27 cellular contexts compared by ENCODE assay signal in the genomic region with DNA sequence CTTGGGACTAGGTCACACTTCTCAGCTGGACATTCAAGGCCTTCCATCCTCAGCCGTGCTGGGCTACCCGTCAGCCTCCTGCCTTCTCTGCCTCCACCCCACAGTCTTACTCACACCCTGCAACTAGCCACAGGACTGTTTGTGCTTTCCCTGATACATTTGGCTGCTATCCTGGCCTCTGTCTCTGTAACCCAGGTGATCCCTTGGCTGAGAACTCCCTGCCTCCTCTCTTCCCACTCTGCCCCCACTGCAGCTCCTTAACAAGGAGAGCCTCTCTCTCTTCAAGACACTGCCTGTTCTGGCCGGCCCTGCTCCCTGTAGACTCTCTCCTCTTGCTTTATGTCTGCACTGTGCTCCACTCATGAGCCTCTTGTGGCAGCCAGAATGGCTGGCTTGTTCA.
A peak's percentile ranks its signal among the peaks of the same experiment; 100 is the strongest.
DNase-seq lines count a peak whose midpoint lies in the region; ATAC-seq and TF ChIP-seq lines count a peak whose summit lies in the region.
"Had no signal": no experiment of that assay in that cellular context is flagged by ENCODE, and none has a peak within 500 bp of the region (broad histone marks: within the 10 kb centered on the region; RNA-seq: fewer than 3 reads in every experiment).

No MANE protein-coding gene starts in this region.

- no peak for TF ChIP-seq CTCF in gastroesophageal sphincter (IDR thresholded peaks at IDR 0.05)
- no peak for TF ChIP-seq CTCF in psoas muscle (IDR thresholded peaks at IDR 0.05)

- no peak overlapping the region for H3K27ac ChIP-seq in right cardiac atrium (ENCODE audit: low read length)
- H3K27ac ChIP-seq in gastroesophageal sphincter = peak overlapping the region in 3 of 4 donors; percentile 39 to 70 (median 68)
- no peak overlapping the region for H3K27ac ChIP-seq in psoas muscle
- H3K27ac ChIP-seq in aorta (ENCODE audit: low read depth in 1 of 2, low read length in 2 of 2) = no peak overlapping the region
- H3K27ac ChIP-seq: A549, coronary artery, GM23248, lower lobe of right lung had no signal

- H3K4me1 ChIP-seq in right cardiac atrium (ENCODE audit: control insufficient read depth, insufficient read depth, low read length) = no peaks in the 10 kb centered on the region
- H3K4me1 ChIP-seq in gastroesophageal sphincter = peaks cover 0 to 48% (median 10%) of the 10 kb centered on the region in 3 donors
- H3K4me1 ChIP-seq in psoas muscle = no peaks in the 10 kb centered on the region
- no peaks in the 10 kb centered on the region for H3K4me1 ChIP-seq in aorta (ENCODE audit: control insufficient read depth in 1 of 2, insufficient read depth in 2 of 2, low read length in 2 of 2)
- H3K4me1 ChIP-seq: A549, lower lobe of right lung had no signal

- no peak for DNase-seq in Right ventricle myocardium superior
- DNase-seq in right cardiac atrium = no peak
- DNase-seq in psoas muscle = peak in 1 of 2 donors; percentile 17
- no peak for DNase-seq in aorta
- no peak for DNase-seq in activated naive CD4-positive, alpha-beta T cell treated with anti-CD3 and anti-CD28 coated beads, Interleukin-2, amount 50 U/mL, for 16 hours
- DNase-seq in activated T-helper 2 cell treated with anti-CD3 and anti-CD28 coated beads, Interferon-gamma antibody, Interleukin-2, Interleukin-4, amounts not matched to agents 10 μg/mL and 5 μg/mL and 100 μg/mL, durations not matched to agents 14 hours and 24 hours and 36 hours (ENCODE audit: low spot score) = no peak
- DNase-seq: activated CD4-positive, alpha-beta T cell treated with anti-CD3 and anti-CD28 coated beads, Interleukin-2, amount 50 U/mL, for 4 hours; activated naive CD4-positive, alpha-beta T cell treated with Interleukin-2 at 50 U/mL for 16 hours; activated T-cell treated with anti-CD3 and anti-CD28 coated beads, Interleukin-2, amount 50 U/mL, for 72 hours; AML-193; amniotic stem cell; CD8-positive, alpha-beta T cell; endodermal cell; GM23248; lower lobe of right lung; NCI-H187 treated with DMSO at 0.1 percent for 48 hours; NCI-H2227 treated with DMSO at 0.1 percent for 48 hours; NCI-H69; stimulated activated CD4-positive, alpha-beta T cell treated with anti-CD3 and anti-CD28 coated beads, Interleukin-15, amount 100 ng/mL, for 24 hours; stimulated activated naive CD8-positive, alpha-beta T cell treated with anti-CD3 and anti-CD28 coated beads, Interleukin-15, Interleukin-2, amounts not matched to agents 100 U/mL and 50 U/mL, for 24 hours; T-cell had no signal

- H3K36me3 ChIP-seq in gastroesophageal sphincter = no peaks in the 10 kb centered on the region
- H3K36me3 ChIP-seq in psoas muscle (ENCODE audit: insufficient read depth in 1 of 2, low read depth in 1 of 2) = no peaks in the 10 kb centered on the region
- H3K36me3 ChIP-seq in aorta (ENCODE audit: control insufficient read depth in 1 of 2, insufficient read depth in 2 of 2, low read length in 1 of 2) = no peaks in the 10 kb centered on the region
- H3K36me3 ChIP-seq: lower lobe of right lung had no signal

- no peak overlapping the region for H3K27ac Mint-ChIP-seq in activated T-helper 2 cell treated with anti-CD3 and anti-CD28 coated beads, Interferon-gamma antibody, Interleukin-2, Interleukin-4, amounts not matched to agents 10 μg/mL and 5 μg/mL and 100 μg/mL, durations not matched to agents 14 hours and 24 hours and 36 hours
- H3K27ac Mint-ChIP-seq: activated T-cell treated with anti-CD3 and anti-CD28 coated beads, Interleukin-2, amount 50 U/mL, for 72 hours; CD8-positive, alpha-beta T cell; endodermal cell; T-cell had no signal

- H3K27me3 ChIP-seq in right cardiac atrium (ENCODE audit: control insufficient read depth, insufficient read depth) (no peaks in the 10 kb centered on the region), gastroesophageal sphincter (no peaks in the 10 kb centered on the region), psoas muscle (ENCODE audit: insufficient read depth in 3 of 3, low read length in 2 of 3) (peaks cover 0 to 5% (median 1%) of the 10 kb centered on the region in 3 donors), aorta (ENCODE audit: control insufficient read depth in 1 of 2, insufficient read depth in 2 of 2, low read length in 1 of 2) (no peaks in the 10 kb centered on the region)

- TF ChIP-seq EP300 in gastroesophageal sphincter (IDR thresholded peaks at IDR 0.05) = no peak

- no peaks in the 10 kb centered on the region for H3K9me3 ChIP-seq in right cardiac atrium (ENCODE audit: control insufficient read depth, low read length)
- no peaks in the 10 kb centered on the region for H3K9me3 ChIP-seq in gastroesophageal sphincter
- H3K9me3 ChIP-seq in psoas muscle = no peaks in the 10 kb centered on the region
- H3K9me3 ChIP-seq in aorta (ENCODE audit: control insufficient read depth, low read length) = peaks cover 2% of the 10 kb centered on the region
- H3K9me3 ChIP-seq: A549, lower lobe of right lung had no signal

- H3K9me3 Mint-ChIP-seq in activated T-helper 2 cell treated with anti-CD3 and anti-CD28 coated beads, Interferon-gamma antibody, Interleukin-2, Interleukin-4, amounts not matched to agents 10 μg/mL and 5 μg/mL and 100 μg/mL, durations not matched to agents 14 hours and 24 hours and 36 hours = no peaks in the 10 kb centered on the region
- H3K9me3 Mint-ChIP-seq: activated T-cell treated with anti-CD3 and anti-CD28 coated beads, Interleukin-2, amount 50 U/mL, for 72 hours; CD8-positive, alpha-beta T cell; neural crest cell had no signal

- no peaks in the 10 kb centered on the region for H3K27me3 Mint-ChIP-seq in activated T-helper 2 cell treated with anti-CD3 and anti-CD28 coated beads, Interferon-gamma antibody, Interleukin-2, Interleukin-4, amounts not matched to agents 10 μg/mL and 5 μg/mL and 100 μg/mL, durations not matched to agents 14 hours and 24 hours and 36 hours (ENCODE audit: low read depth)

- no peak overlapping the region for H3K4me3 Mint-ChIP-seq in activated T-helper 2 cell treated with anti-CD3 and anti-CD28 coated beads, Interferon-gamma antibody, Interleukin-2, Interleukin-4, amounts not matched to agents 10 μg/mL and 5 μg/mL and 100 μg/mL, durations not matched to agents 14 hours and 24 hours and 36 hours (ENCODE audit: low read depth)
- H3K4me3 Mint-ChIP-seq: activated T-cell treated with anti-CD3 and anti-CD28 coated beads, Interleukin-2, amount 50 U/mL, for 72 hours; CD8-positive, alpha-beta T cell; endodermal cell; neural crest cell; T-cell had no signal

- 72% methylated on average over 3 of the region's 3 CpGs for WGBS in right cardiac atrium
- 17 to 34% methylated on average over 3 of the region's 3 CpGs for WGBS in gastroesophageal sphincter (ENCODE audit: low coverage in 1 of 2), 2 donors
- 44 to 75% (median 53%) methylated on average over 3 of the region's 3 CpGs for WGBS in psoas muscle, 3 donors
- WGBS in aorta, 2 donors = 46 to 51% methylated on average over 3 of the region's 3 CpGs

- H3K4me1 Mint-ChIP-seq in activated T-helper 2 cell treated with anti-CD3 and anti-CD28 coated beads, Interferon-gamma antibody, Interleukin-2, Interleukin-4, amounts not matched to agents 10 μg/mL and 5 μg/mL and 100 μg/mL, durations not matched to agents 14 hours and 24 hours and 36 hours (ENCODE audit: low read depth) = no peaks in the 10 kb centered on the region
- H3K4me1 Mint-ChIP-seq: T-cell had no signal

- ATAC-seq in Right ventricle myocardium superior (ENCODE audit: poor library complexity) = peak; percentile 50
- no peak for ATAC-seq in right cardiac atrium
- ATAC-seq in gastroesophageal sphincter = peak; percentile 80
- ATAC-seq in psoas muscle = peak in 3 of 4 donors; percentile 30 to 66 (median 52)
- peak; percentile 31 for ATAC-seq in aorta (ENCODE audit: low FRiP score)
- ATAC-seq in GM21526 (IDR thresholded peaks at IDR 0.05; ENCODE audit: low FRiP score, unreplicated experiment) = no peak
- ATAC-seq: activated T-cell treated with anti-CD3 and anti-CD28 coated beads, Interleukin-2, amount 50 U/mL, for 72 hours; CD8-positive, alpha-beta T cell; esophagus mucosa; stimulated activated naive CD8-positive, alpha-beta T cell treated with anti-CD3 and anti-CD28 coated beads, Interleukin-15, Interleukin-2, amounts not matched to agents 100 U/mL and 50 U/mL, for 24 hours; T-cell had no signal

- intact Hi-C loops in Right ventricle myocardium superior (cut with DNase I) (no loop called here), right cardiac atrium (cut with DNase I) (no loop called here), psoas muscle (cut with DNase I) (no loop called here), aorta (cut with DNase I) (no loop called here)
- intact Hi-C loops in activated T-helper 2 cell treated with anti-CD3 and anti-CD28 coated beads, Interferon-gamma antibody, Interleukin-2, Interleukin-4, amounts not matched to agents 10 μg/mL and 5 μg/mL and 100 μg/mL, durations not matched to agents 14 hours and 24 hours and 36 hours (cut with micrococcal nuclease) = no loop called here

- no peaks in the 10 kb centered on the region for H3K36me3 Mint-ChIP-seq in activated T-helper 2 cell treated with anti-CD3 and anti-CD28 coated beads, Interferon-gamma antibody, Interleukin-2, Interleukin-4, amounts not matched to agents 10 μg/mL and 5 μg/mL and 100 μg/mL, durations not matched to agents 14 hours and 24 hours and 36 hours (ENCODE audit: low read depth)
- H3K36me3 Mint-ChIP-seq: CD8-positive, alpha-beta T cell; T-cell had no signal

- TF ChIP-seq POLR2A in gastroesophageal sphincter (IDR thresholded peaks at IDR 0.05) = no peak

- no peak overlapping the region for H3K4me3 ChIP-seq in right cardiac atrium (ENCODE audit: low read length)
- no peak overlapping the region for H3K4me3 ChIP-seq in gastroesophageal sphincter
- H3K4me3 ChIP-seq in psoas muscle = no peak overlapping the region
- H3K4me3 ChIP-seq in aorta (ENCODE audit: low read length in 2 of 2) = no peak overlapping the region
- H3K4me3 ChIP-seq: A549, coronary artery, GM23248, lower lobe of right lung had no signal

Comparison
In these comparisons a context has a peak if more than half of its experiments do, and no peak if none do; other contexts are left out.
1. ATAC-seq: peak in Right ventricle myocardium superior (single experiment), gastroesophageal sphincter (single experiment), psoas muscle (3 of 4) and aorta (single experiment); none in right cardiac atrium (0 of 2) and GM21526 (single experiment).
2. H3K27ac ChIP-seq: peak in gastroesophageal sphincter (3 of 4); none in right cardiac atrium (single experiment), psoas muscle (single experiment) and aorta (0 of 2).